1 cellular context compared by ENCODE assay signal in the genomic region with DNA sequence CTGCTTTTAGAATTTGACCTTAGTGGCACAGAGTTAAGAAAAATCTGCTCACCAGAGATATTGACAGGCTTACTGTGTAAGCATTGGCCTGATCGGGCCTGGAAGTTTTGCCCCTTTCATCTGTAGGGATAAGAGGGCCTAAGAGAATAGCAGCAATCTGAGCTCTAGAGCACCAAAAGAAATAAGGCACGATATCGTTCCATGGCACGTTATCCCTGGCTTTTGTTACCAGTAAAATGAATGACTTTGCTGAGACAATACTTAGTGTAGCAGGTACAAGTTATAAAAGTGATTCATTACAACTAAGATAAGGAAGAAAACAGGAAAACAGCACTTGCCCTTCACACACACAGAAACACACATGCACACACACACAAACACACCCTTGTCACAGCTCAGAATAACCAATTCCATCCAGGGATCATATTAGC.
TF ChIP-seq lines count a peak whose summit lies in the region.

No MANE protein-coding gene starts in this region.

TF ChIP-seq in IMR-90, 13 proteins besides CTCF, POLR2A, EP300 and RAD21 (continued from another document):
- no peak for TF ChIP-seq SMC3 (IDR thresholded peaks at IDR 0.05; ENCODE audit: low read depth, low read length)
